2 cellular contexts compared by ENCODE assay signal in genomic region chrX:68997911-68998310, GRCh38.
TF ChIP-seq lines count a peak whose summit lies in the region.

No MANE protein-coding gene starts in this region.

TF ChIP-seq in liver, 16 proteins besides CTCF, POLR2A, EP300 and RAD21:
- TF ChIP-seq RXRA (IDR thresholded peaks at IDR 0.05) (no peak), REST (IDR thresholded peaks at IDR 0.05) (peak; percentile 43)
TF ChIP-seq in liver: peak in this region for 1.

TF ChIP-seq in HepG2, 621 proteins besides CTCF, POLR2A, EP300 and RAD21:
- TF ChIP-seq BCL6 (CRISPR knock-in tag; IDR thresholded peaks at IDR 0.05) (no peak), ZNF747 (CRISPR knock-in tag; IDR thresholded peaks at IDR 0.05; ENCODE audit: borderline replicate concordance) (no peak)
